Comparison of ENCODE assay signal across 8 cellular contexts in the genomic region with DNA sequence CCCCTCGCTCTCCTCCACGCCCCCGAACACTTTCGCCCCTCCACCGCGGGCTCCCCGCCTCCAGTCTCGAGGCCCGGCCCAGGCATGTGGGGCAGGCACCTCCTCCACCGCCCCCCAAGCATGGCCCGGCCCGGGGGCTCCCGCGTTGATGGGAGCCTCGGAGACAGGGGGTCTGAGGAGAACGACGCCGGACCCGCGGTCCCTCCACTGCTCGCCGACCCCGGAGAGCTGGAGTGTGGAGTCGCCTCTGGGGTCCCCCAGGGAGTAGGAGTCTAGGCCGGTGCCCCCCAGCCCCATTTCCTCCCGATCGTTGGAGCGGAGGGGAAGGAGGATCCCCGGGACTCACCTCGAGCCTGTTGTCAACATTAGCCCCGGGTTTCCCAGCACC. TPM values are rescaled to one million over a fixed set of nuclear protein-coding genes. Genes with fewer than 3 reads are reported as not detected.
A peak's percentile ranks its signal among the peaks of the same experiment; 100 is the strongest.
DNase-seq lines count a peak whose midpoint lies in the region; ATAC-seq and TF ChIP-seq lines count a peak whose summit lies in the region.

No MANE protein-coding gene starts in this region.

- peaks cover 4% of the 10 kb centered on the region; the same call in 1 of the 2 replicates for H4K20me1 ChIP-seq in DOHH2 (ENCODE audit: control insufficient read depth, insufficient read depth, low read depth, low read length)
- no peaks in the 10 kb centered on the region for H4K20me1 ChIP-seq in H9 (ENCODE audit: control insufficient read depth, insufficient read depth, insufficient read length)

- peaks cover 2% of the 10 kb centered on the region; the same call in 1 of the 2 replicates for H3K27me3 Mint-ChIP-seq in H9 (ENCODE audit: low read depth)
- H3K27me3 Mint-ChIP-seq in activated naive CD8-positive, alpha-beta T cell treated with anti-CD3 and anti-CD28 coated beads, Interleukin-2, amount 50 U/mL, for 24 hours = peaks cover 5% of the 10 kb centered on the region

- peaks cover 0 to 8% (median 3%) of the 10 kb centered on the region in 3 experiments; a peak in 2 of 7 replicates for H3K36me3 Mint-ChIP-seq in H9 (ENCODE audit: insufficient read depth in 1 of 3, low read depth in 3 of 3)
- peaks cover 15% of the 10 kb centered on the region for H3K36me3 Mint-ChIP-seq in activated naive CD8-positive, alpha-beta T cell treated with anti-CD3 and anti-CD28 coated beads, Interleukin-2, amount 50 U/mL, for 24 hours (ENCODE audit: low read depth)

- H3K9me3 ChIP-seq in DOHH2 (ENCODE audit: control insufficient read depth, insufficient read depth, low read length) (no peaks in the 10 kb centered on the region), H9 (ENCODE audit: control insufficient read depth, low read depth, low read length) (no peaks in the 10 kb centered on the region), Peyer's patch (no peaks in the 10 kb centered on the region), iPS-15b (ENCODE audit: control insufficient read depth, insufficient read depth, low read length) (no peaks in the 10 kb centered on the region)

- peak overlapping the region in 2 of 3 experiments; percentile 93 to 99; a peak in 3 of 7 replicates for H3K27ac Mint-ChIP-seq in H9
- H3K27ac Mint-ChIP-seq in activated naive CD8-positive, alpha-beta T cell treated with anti-CD3 and anti-CD28 coated beads, Interleukin-2, amount 50 U/mL, for 24 hours = peak overlapping the region; percentile 100

- H3K4me1 ChIP-seq in DOHH2 (ENCODE audit: control insufficient read depth, low read length) (peaks cover 30% of the 10 kb centered on the region), H9 (ENCODE audit: insufficient read depth, low read length) (no peaks in the 10 kb centered on the region), Peyer's patch (peaks cover 0 to 17% (median 9%) of the 10 kb centered on the region in 4 donors), iPS-15b (ENCODE audit: control insufficient read depth, insufficient read depth, low read length) (peaks cover 8% of the 10 kb centered on the region)

- peak overlapping the region; percentile 32 for H4K91ac ChIP-seq in H9 (ENCODE audit: insufficient read length, low read depth, low read length)

- TF ChIP-seq POLR2A in Peyer's patch (IDR thresholded peaks at IDR 0.05) = peak in 1 of 2 donors; percentile 46

- H3K4ac ChIP-seq in H9 (ENCODE audit: low read depth, low read length) = no peak overlapping the region

- no peak overlapping the region for H2BK20ac ChIP-seq in H9 (ENCODE audit: low read depth, low read length, poor library complexity, severe bottlenecking)

- no peak overlapping the region for H2AFZ ChIP-seq in H9 (ENCODE audit: low read length)

- H3K79me2 ChIP-seq in DOHH2 (ENCODE audit: control insufficient read depth, low read length) = peaks cover 52% of the 10 kb centered on the region
- H3K79me2 ChIP-seq in H9 (ENCODE audit: insufficient read depth, low read length) = peaks cover 17% of the 10 kb centered on the region; the same call in 1 of the 2 replicates

- H3K23me2 ChIP-seq in H9 (ENCODE audit: insufficient read length, low read depth, low read length, poor library complexity, severe bottlenecking) = peaks cover 6% of the 10 kb centered on the region

- H2BK12ac ChIP-seq in H9 (ENCODE audit: insufficient read length, low read depth, low read length) = no peak overlapping the region

- H3K18ac ChIP-seq in H9 (ENCODE audit: insufficient read length, low read depth, low read length) = peak overlapping the region; percentile 73

- H3K27me3 ChIP-seq in DOHH2 (ENCODE audit: control insufficient read depth, low read length) (no peaks in the 10 kb centered on the region), H9 (ENCODE audit: insufficient read depth, low read length) (no peaks in the 10 kb centered on the region), Peyer's patch (no peaks in the 10 kb centered on the region), iPS-15b (ENCODE audit: control insufficient read depth, insufficient read depth, low read length) (no peaks in the 10 kb centered on the region)

- H3K9me2 ChIP-seq in DOHH2 (replicated peaks; ENCODE audit: control insufficient read depth, low read length) = no peaks in the 10 kb centered on the region

- H4K5ac ChIP-seq in H9 (ENCODE audit: insufficient read length, low read depth, low read length) = no peak overlapping the region

- no peak overlapping the region for H3K56ac ChIP-seq in H9 (ENCODE audit: insufficient read length, low read depth, low read length)

- H3K27ac ChIP-seq in DOHH2 (ENCODE audit: low read depth, low read length) (peak overlapping the region; percentile 81), H9 (ENCODE audit: insufficient read length, low read depth, low read length) (no peak overlapping the region), Peyer's patch (peak overlapping the region; percentile 92 to 98 (median 96))

- H3K79me1 ChIP-seq in H9 (ENCODE audit: insufficient read depth, low read depth, low read length, poor library complexity, severe bottlenecking) = no peaks in the 10 kb centered on the region

- H3K9me3 Mint-ChIP-seq in H9 = peaks cover 0 to 3% of the 10 kb centered on the region in 2 experiments; a peak in 1 of 5 replicates
- peaks cover 5% of the 10 kb centered on the region for H3K9me3 Mint-ChIP-seq in activated naive CD8-positive, alpha-beta T cell treated with anti-CD3 and anti-CD28 coated beads, Interleukin-2, amount 50 U/mL, for 24 hours

- peak overlapping the region; percentile 76 for H3K14ac ChIP-seq in H9 (ENCODE audit: insufficient read depth, low read length)

- WGBS in H9 (ENCODE audit: extremely low coverage, insufficient read length, low lambda C conversion rate) = no CpG with 5 or more reads among the region's 31 CpGs

- H3K4me2 ChIP-seq in DOHH2 (ENCODE audit: low read length) = peak overlapping the region; percentile 90
- H3K4me2 ChIP-seq in H9 (ENCODE audit: insufficient read depth, insufficient read length, low read length) = peak overlapping the region; percentile 98

- H3K4me3 Mint-ChIP-seq in H9 = peak overlapping the region; percentile 91 to 95
- peak overlapping the region; percentile 98 for H3K4me3 Mint-ChIP-seq in activated naive CD8-positive, alpha-beta T cell treated with anti-CD3 and anti-CD28 coated beads, Interleukin-2, amount 50 U/mL, for 24 hours

- H3K23ac ChIP-seq in H9 (ENCODE audit: insufficient read length, low read depth, low read length) = no peak overlapping the region

- H3K4me3 ChIP-seq in DOHH2 (ENCODE audit: low read length) = peak overlapping the region; percentile 91
- peak overlapping the region; percentile 72 to 98 (median 86) for H3K4me3 ChIP-seq in Peyer's patch
- H3K4me3 ChIP-seq in iPS-15b (ENCODE audit: low read depth, low read length) = peak overlapping the region; percentile 79

- no peak overlapping the region for H2BK15ac ChIP-seq in H9 (ENCODE audit: low read depth, low read length)

- peaks cover 18 to 21% of the 10 kb centered on the region in 2 experiments for H3K4me1 Mint-ChIP-seq in H9
- peaks cover 48% of the 10 kb centered on the region for H3K4me1 Mint-ChIP-seq in activated naive CD8-positive, alpha-beta T cell treated with anti-CD3 and anti-CD28 coated beads, Interleukin-2, amount 50 U/mL, for 24 hours

- H2BK5ac ChIP-seq in H9 (ENCODE audit: insufficient read length, low read length) = no peak overlapping the region

- peak overlapping the region; percentile 89 for H3K9ac ChIP-seq in H9 (ENCODE audit: extremely low read depth, insufficient read length, low read length)
- H3K9ac ChIP-seq in iPS-15b (ENCODE audit: low read depth, low read length) = peak overlapping the region; percentile 91

- H2AK5ac ChIP-seq in H9 (ENCODE audit: insufficient read length, low read length) = no peak overlapping the region

- no peak overlapping the region for H2BK120ac ChIP-seq in H9 (ENCODE audit: low read depth, low read length, poor library complexity, severe bottlenecking)

- peaks cover 10% of the 10 kb centered on the region for H3F3A ChIP-seq in DOHH2 (ENCODE audit: control insufficient read depth, insufficient read depth)

- no peak overlapping the region for H4K8ac ChIP-seq in H9 (replicated peaks; ENCODE audit: insufficient read length, low read depth, low read length)

- H3T11ph ChIP-seq in H9 (ENCODE audit: low read length) = no peak overlapping the region

- peak; percentile 35 for ATAC-seq in activated naive CD8-positive, alpha-beta T cell treated with anti-CD3 and anti-CD28 coated beads, Interleukin-2, amount 50 U/mL, for 24 hours
- ATAC-seq in HG03469 (IDR thresholded peaks at IDR 0.05; ENCODE audit: unreplicated experiment) = no peak

- TF ChIP-seq CTCF in DOHH2 (IDR thresholded peaks at IDR 0.05; ENCODE audit: low read depth, low read length, poor library complexity, severe bottlenecking) = no peak
- no peak for TF ChIP-seq CTCF in H9 (conservative IDR thresholded peaks at IDR 0.05)
- no peak for TF ChIP-seq CTCF in Peyer's patch (IDR thresholded peaks at IDR 0.05)

- peaks cover 26% of the 10 kb centered on the region for H3K36me3 ChIP-seq in DOHH2 (ENCODE audit: control insufficient read depth, low read length)
- no peaks in the 10 kb centered on the region for H3K36me3 ChIP-seq in Peyer's patch
- no peaks in the 10 kb centered on the region for H3K36me3 ChIP-seq in iPS-15b (ENCODE audit: control insufficient read depth, insufficient read depth, low read length)

- DNase-seq in H9 = no peak
- DNase-seq in Peyer's patch = peak in 2 of 3 donors; percentile 28 to 60
- DNase-seq in activated naive CD8-positive, alpha-beta T cell treated with anti-CD3 and anti-CD28 coated beads, Interleukin-2, amount 50 U/mL, for 24 hours = peak; percentile 58
- DNase-seq in stimulated activated CD4-positive, alpha-beta T cell treated with anti-CD3 and anti-CD28 coated beads, Interleukin-12 subunit alpha, Interleukin-12 subunit beta, amount 100 ng/mL, for 48 hours (ENCODE audit: low read depth in 2 of 3, low spot score in 1 of 3) = peak in 2 of 3 donors; percentile 22 to 38
- no peak for DNase-seq in NCI-H2107 treated with DMSO at 0.1 percent for 48 hours (lab: John Stamatoyannopoulos, UW; ENCODE audit: unreplicated experiment)

RNA-seq across cellular contexts. Expression of gene UPF2, which starts 0.2 kb away (rescaled TPM):
- 34.1 and 34.6 TPM in 2 replicates for total RNA-seq in H9 (2021)
- total RNA-seq in Peyer's patch = 10 to 100 TPM; 12.6 to 56.1 (median 21.0) TPM

RNA-seq across cellular contexts. Expression of gene DHTKD1, which starts 26.4 kb away (rescaled TPM):
- total RNA-seq in H9 (2021) (53.2 and 53.5 TPM in 2 replicates), Peyer's patch (10 to 100 TPM; 18.4 to 32.1 (median 24.2) TPM)

Comparison
In these comparisons a context has a peak if more than half of its experiments do, and no peak if none do; other contexts are left out.
1. DNase-seq: peak in Peyer's patch (2 of 3), activated naive CD8-positive, alpha-beta T cell treated with anti-CD3 and anti-CD28 coated beads, Interleukin-2, amount 50 U/mL, for 24 hours (single experiment) and stimulated activated CD4-positive, alpha-beta T cell treated with anti-CD3 and anti-CD28 coated beads, Interleukin-12 subunit alpha, Interleukin-12 subunit beta, amount 100 ng/mL, for 48 hours (2 of 3); none in H9 (single experiment) and NCI-H2107 treated with DMSO at 0.1 percent for 48 hours (single experiment).
2. Peak in every context shown above with its lines, with median percentiles within 50 percentile points of each other: H3K4me3 ChIP-seq.